ENCODE assay signal across 11 cellular contexts in genomic region chr12:131775904-131776889, GRCh38. TPM values are rescaled to one million over a fixed set of nuclear protein-coding genes. Genes with fewer than 3 reads are reported as not detected.
A peak's percentile ranks its signal among the peaks of the same experiment; 100 is the strongest.
DNase-seq lines count a peak whose midpoint lies in the region; ATAC-seq and TF ChIP-seq lines count a peak whose summit lies in the region.
"Had no signal": no experiment of that assay in that cellular context is flagged by ENCODE, and none has a peak within 500 bp of the region (broad histone marks: within the 10 kb centered on the region; RNA-seq: fewer than 3 reads in every experiment).

No MANE protein-coding gene starts in this region.

- peaks cover 27% of the 10 kb centered on the region for H3K36me3 Mint-ChIP-seq in CD4-positive, CD25-positive, alpha-beta regulatory T cell
- H3K36me3 Mint-ChIP-seq in chondrocyte (ENCODE audit: low read depth) = peaks cover 19% of the 10 kb centered on the region

- peaks cover 9% of the 10 kb centered on the region for H3K4me1 ChIP-seq in CD4-positive, CD25-positive, alpha-beta regulatory T cell (ENCODE audit: control insufficient read depth, insufficient read depth, low read length, poor library complexity, severe bottlenecking)
- H3K4me1 ChIP-seq: psoas muscle had no signal

- H3K9me3 Mint-ChIP-seq in CD4-positive, CD25-positive, alpha-beta regulatory T cell = peaks cover 0 to 1% (median 0%) of the 10 kb centered on the region in 7 donors
- no peaks in the 10 kb centered on the region for H3K9me3 Mint-ChIP-seq in chondrocyte (ENCODE audit: low read depth)

- H3K4me3 Mint-ChIP-seq in CD4-positive, CD25-positive, alpha-beta regulatory T cell = peak overlapping the region in 1 of 4 donors; percentile 55
- H3K4me3 Mint-ChIP-seq in chondrocyte (ENCODE audit: unreplicated experiment) = no peak overlapping the region

- peak overlapping the region; percentile 23 for H3K27ac ChIP-seq in CD4-positive, CD25-positive, alpha-beta regulatory T cell (ENCODE audit: insufficient read depth, low read length, poor library complexity, severe bottlenecking)
- H3K27ac ChIP-seq: psoas muscle had no signal

- TF ChIP-seq CTCF in chondrocyte (IDR thresholded peaks at IDR 0.05) = no peak

- no peaks in the 10 kb centered on the region for H3K9me3 ChIP-seq in CD4-positive, CD25-positive, alpha-beta regulatory T cell (ENCODE audit: control insufficient read depth in 2 of 2, low read length in 2 of 2)
- H3K9me3 ChIP-seq: psoas muscle had no signal

- H3K27me3 Mint-ChIP-seq in CD4-positive, CD25-positive, alpha-beta regulatory T cell = no peaks in the 10 kb centered on the region
- no peaks in the 10 kb centered on the region for H3K27me3 Mint-ChIP-seq in chondrocyte (ENCODE audit: low read depth)

- ATAC-seq in CD4-positive, CD25-positive, alpha-beta regulatory T cell (ENCODE audit: low read depth in 2 of 2) = peak; percentile 49 to 73
- ATAC-seq in GM18907 (IDR thresholded peaks at IDR 0.05; ENCODE audit: unreplicated experiment) = peak; percentile 46
- peak; percentile 50 for ATAC-seq in HG03432 (IDR thresholded peaks at IDR 0.05; ENCODE audit: unreplicated experiment)
- ATAC-seq in left lobe of liver = no peak
- no peak for ATAC-seq in HG03159 (IDR thresholded peaks at IDR 0.05; ENCODE audit: unreplicated experiment)
- ATAC-seq: psoas muscle had no signal

- peak in 1 of 3 donors; percentile 50 for DNase-seq in CD4-positive, CD25-positive, alpha-beta regulatory T cell
- no peak for DNase-seq in chondrocyte (ENCODE audit: low spot score)
- no peak for DNase-seq in left lobe of liver (ENCODE audit: low spot score)
- DNase-seq in NCI-H345 treated with DMSO at 0.1 percent for 48 hours (lab: John Stamatoyannopoulos, UW; ENCODE audit: unreplicated experiment) = no peak
- DNase-seq in HK-2 (ENCODE audit: unreplicated experiment) = no peak
- DNase-seq: kidney glomerular epithelial cell, NCI-H345, psoas muscle had no signal

- H3K27me3 ChIP-seq in CD4-positive, CD25-positive, alpha-beta regulatory T cell (ENCODE audit: control insufficient read depth, insufficient read depth, low read length) = no peaks in the 10 kb centered on the region

- H3K4me3 ChIP-seq in CD4-positive, CD25-positive, alpha-beta regulatory T cell (ENCODE audit: low read depth, low read length) = no peak overlapping the region
- H3K4me3 ChIP-seq: psoas muscle had no signal

- H3K4me1 Mint-ChIP-seq in CD4-positive, CD25-positive, alpha-beta regulatory T cell = peaks cover 0 to 42% (median 26%) of the 10 kb centered on the region in 4 donors
- H3K4me1 Mint-ChIP-seq in chondrocyte (ENCODE audit: low read depth) = peaks cover 20% of the 10 kb centered on the region

- H3K27ac Mint-ChIP-seq in CD4-positive, CD25-positive, alpha-beta regulatory T cell = peak overlapping the region; percentile 57 to 85 (median 82)
- H3K27ac Mint-ChIP-seq in chondrocyte (ENCODE audit: unreplicated experiment) = peak overlapping the region; percentile 12

- H3K36me3 ChIP-seq in CD4-positive, CD25-positive, alpha-beta regulatory T cell (ENCODE audit: control insufficient read depth, insufficient read depth, low read length) = peaks cover 56% of the 10 kb centered on the region

RNA-seq across cellular contexts. Expression of gene MMP17, which starts 52.0 kb away (rescaled TPM):
- total RNA-seq in CD4-positive, CD25-positive, alpha-beta regulatory T cell = not detected
- polyA plus RNA-seq in CD4-positive, CD25-positive, alpha-beta regulatory T cell = under 1 TPM in 1 of 4 donors, not detected in 3; 0.51 TPM
- total RNA-seq in chondrocyte = 1.3 to 2.4 TPM (median 1.3 TPM) in 3 replicates
- 1.1 TPM for total RNA-seq in left lobe of liver

Comparison
In these comparisons a context has a peak if more than half of its experiments do, and no peak if none do; other contexts are left out.
1. ATAC-seq: peak in CD4-positive, CD25-positive, alpha-beta regulatory T cell (2 of 2), GM18907 (single experiment) and HG03432 (single experiment); none in left lobe of liver (single experiment) and HG03159 (single experiment).